8 cellular contexts compared by ENCODE assay signal in the genomic region with DNA sequence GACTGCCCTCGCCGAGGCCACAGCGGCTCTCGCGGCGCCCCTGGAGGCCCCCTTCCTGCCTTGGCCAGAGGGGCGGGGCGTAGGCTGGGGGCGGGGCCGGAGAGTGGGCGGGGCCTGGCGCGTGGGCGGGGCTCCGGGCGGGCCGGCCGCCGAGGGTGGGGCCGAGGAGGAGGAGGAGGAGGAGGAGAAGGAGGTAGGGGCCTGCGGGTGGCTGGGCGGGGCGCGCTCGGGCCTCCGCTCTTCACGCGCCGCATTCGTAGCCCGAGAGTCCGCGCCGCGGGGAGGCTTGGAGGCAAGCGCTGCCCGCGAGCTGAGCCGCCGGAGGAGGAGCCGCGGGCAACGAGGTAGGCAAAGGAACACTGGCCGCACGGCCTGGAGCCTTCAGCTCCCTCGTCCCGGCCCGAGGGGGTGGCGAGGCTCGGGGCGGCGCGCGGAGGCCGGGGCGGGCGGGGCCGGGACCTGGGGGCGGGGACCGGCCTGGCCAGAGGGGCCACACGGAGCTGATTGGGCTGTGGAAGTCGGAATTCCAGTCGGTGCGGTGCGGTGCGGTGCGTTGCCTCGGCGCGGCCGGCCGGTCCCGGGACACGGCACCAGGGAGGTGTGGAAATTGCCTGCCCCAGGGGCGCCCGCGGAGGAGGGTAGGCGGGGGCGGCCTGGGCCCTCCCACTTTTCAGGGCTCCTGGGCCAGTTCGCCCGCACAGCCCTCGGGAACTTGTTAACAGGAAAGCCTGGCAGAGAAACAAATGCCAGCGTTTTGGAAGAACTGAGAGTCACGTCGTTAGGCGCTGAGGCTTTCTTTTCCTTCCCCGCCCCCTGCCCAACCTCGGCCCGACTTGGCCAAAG.
A peak's percentile ranks its signal among the peaks of the same experiment; 100 is the strongest.
DNase-seq lines count a peak whose midpoint lies in the region; ATAC-seq and TF ChIP-seq lines count a peak whose summit lies in the region.

A gene with protein sequence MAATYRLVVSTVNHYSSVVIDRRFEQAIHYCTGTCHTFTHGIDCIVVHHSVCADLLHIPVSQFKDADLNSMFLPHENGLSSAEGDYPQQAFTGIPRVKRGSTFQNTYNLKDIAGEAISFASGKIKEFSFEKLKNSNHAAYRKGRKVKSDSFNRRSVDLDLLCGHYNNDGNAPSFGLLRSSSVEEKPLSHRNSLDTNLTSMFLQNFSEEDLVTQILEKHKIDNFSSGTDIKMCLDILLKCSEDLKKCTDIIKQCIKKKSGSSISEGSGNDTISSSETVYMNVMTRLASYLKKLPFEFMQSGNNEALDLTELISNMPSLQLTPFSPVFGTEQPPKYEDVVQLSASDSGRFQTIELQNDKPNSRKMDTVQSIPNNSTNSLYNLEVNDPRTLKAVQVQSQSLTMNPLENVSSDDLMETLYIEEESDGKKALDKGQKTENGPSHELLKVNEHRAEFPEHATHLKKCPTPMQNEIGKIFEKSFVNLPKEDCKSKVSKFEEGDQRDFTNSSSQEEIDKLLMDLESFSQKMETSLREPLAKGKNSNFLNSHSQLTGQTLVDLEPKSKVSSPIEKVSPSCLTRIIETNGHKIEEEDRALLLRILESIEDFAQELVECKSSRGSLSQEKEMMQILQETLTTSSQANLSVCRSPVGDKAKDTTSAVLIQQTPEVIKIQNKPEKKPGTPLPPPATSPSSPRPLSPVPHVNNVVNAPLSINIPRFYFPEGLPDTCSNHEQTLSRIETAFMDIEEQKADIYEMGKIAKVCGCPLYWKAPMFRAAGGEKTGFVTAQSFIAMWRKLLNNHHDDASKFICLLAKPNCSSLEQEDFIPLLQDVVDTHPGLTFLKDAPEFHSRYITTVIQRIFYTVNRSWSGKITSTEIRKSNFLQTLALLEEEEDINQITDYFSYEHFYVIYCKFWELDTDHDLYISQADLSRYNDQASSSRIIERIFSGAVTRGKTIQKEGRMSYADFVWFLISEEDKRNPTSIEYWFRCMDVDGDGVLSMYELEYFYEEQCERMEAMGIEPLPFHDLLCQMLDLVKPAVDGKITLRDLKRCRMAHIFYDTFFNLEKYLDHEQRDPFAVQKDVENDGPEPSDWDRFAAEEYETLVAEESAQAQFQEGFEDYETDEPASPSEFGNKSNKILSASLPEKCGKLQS (N-terminal part only) (plus strand): TSS at position 223 of the 843 bp plus-strand sequence. CDS start 35,771 bp downstream, outside the sequence.

- peak within 1 kb of the TSS; percentile 62 to 78 (median 75) for H3K4me3 ChIP-seq in subcutaneous abdominal adipose tissue (ENCODE audit: low read depth in 1 of 5, low read length in 5 of 5)

- DNase-seq in DMS 273 treated with DMSO at 0.1 percent for 48 hours (lab: John Stamatoyannopoulos, UW) (peak; percentile 69), Kasumi-1 (lab: John Stamatoyannopoulos, UW) (peak; percentile 25 to 51), globus pallidus (ENCODE audit: low spot score) (peak; percentile 89), nucleus accumbens (lab: John Stamatoyannopoulos, UW) (peak; percentile 33 to 93 (median 86))

- no peaks in the 10 kb centered on the region for H3K36me3 Mint-ChIP-seq in activated naive CD8-positive, alpha-beta T cell

- H3K27me3 Mint-ChIP-seq in activated naive CD8-positive, alpha-beta T cell = peaks cover 13% of the 10 kb centered on the region

- peaks cover 6% of the 10 kb centered on the region for H3K9me3 Mint-ChIP-seq in activated naive CD8-positive, alpha-beta T cell (ENCODE audit: low read depth)

- no peaks in the 10 kb centered on the region for H3K36me3 ChIP-seq in subcutaneous abdominal adipose tissue (ENCODE audit: control insufficient read depth in 5 of 5, insufficient read depth in 5 of 5, low read length in 5 of 5)

- H3K9me3 ChIP-seq in subcutaneous abdominal adipose tissue (ENCODE audit: control insufficient read depth in 5 of 5, low read length in 5 of 5) = peaks cover 0 to 6% (median 0%) of the 10 kb centered on the region in 5 donors

- H3K4me1 Mint-ChIP-seq in activated naive CD8-positive, alpha-beta T cell (ENCODE audit: low read depth) = peaks cover 12% of the 10 kb centered on the region

- H3K9ac ChIP-seq in subcutaneous abdominal adipose tissue (ENCODE audit: low read length in 5 of 5) = peak within 1 kb of the TSS; percentile 56 to 84 (median 72)

- peak within 1 kb of the TSS; percentile 83 for H3K4me3 Mint-ChIP-seq in activated naive CD8-positive, alpha-beta T cell

- H3K27ac Mint-ChIP-seq in activated naive CD8-positive, alpha-beta T cell = no peak within 1 kb of the TSS

- peak within 1 kb of the TSS; percentile 80 for H3K27ac ChIP-seq in subcutaneous abdominal adipose tissue (ENCODE audit: low read depth, low read length)

- H3K27me3 ChIP-seq in subcutaneous abdominal adipose tissue (ENCODE audit: control insufficient read depth in 5 of 5, insufficient read depth in 4 of 5, low read length in 5 of 5) = no peaks in the 10 kb centered on the region

- peak; percentile 90 for ATAC-seq in GM21825 (IDR thresholded peaks at IDR 0.05; ENCODE audit: unreplicated experiment)
- ATAC-seq in SK-N-SH treated with all-trans-retinoic acid at 6 μM for 48 hours = peak; percentile 91

- H3K4me1 ChIP-seq in subcutaneous abdominal adipose tissue (ENCODE audit: control insufficient read depth in 5 of 5, insufficient read depth in 5 of 5, low read length in 5 of 5) = peaks cover 0 to 27% (median 17%) of the 10 kb centered on the region in 5 donors

TF ChIP-seq in SK-N-SH treated with all-trans-retinoic acid at 6 μM for 48 hours, 23 proteins besides CTCF, POLR2A, EP300 and RAD21:
- no peak for TF ChIP-seq ZNF70 (CRISPR knock-in tag; IDR thresholded peaks at IDR 0.05)
- TF ChIP-seq PPARA (CRISPR knock-in tag; IDR thresholded peaks at IDR 0.05; ENCODE audit: borderline replicate concordance) = no peak
- TF ChIP-seq ZFP3 (CRISPR knock-in tag; IDR thresholded peaks at IDR 0.05) = no peak
- TF ChIP-seq, protein P1, sequence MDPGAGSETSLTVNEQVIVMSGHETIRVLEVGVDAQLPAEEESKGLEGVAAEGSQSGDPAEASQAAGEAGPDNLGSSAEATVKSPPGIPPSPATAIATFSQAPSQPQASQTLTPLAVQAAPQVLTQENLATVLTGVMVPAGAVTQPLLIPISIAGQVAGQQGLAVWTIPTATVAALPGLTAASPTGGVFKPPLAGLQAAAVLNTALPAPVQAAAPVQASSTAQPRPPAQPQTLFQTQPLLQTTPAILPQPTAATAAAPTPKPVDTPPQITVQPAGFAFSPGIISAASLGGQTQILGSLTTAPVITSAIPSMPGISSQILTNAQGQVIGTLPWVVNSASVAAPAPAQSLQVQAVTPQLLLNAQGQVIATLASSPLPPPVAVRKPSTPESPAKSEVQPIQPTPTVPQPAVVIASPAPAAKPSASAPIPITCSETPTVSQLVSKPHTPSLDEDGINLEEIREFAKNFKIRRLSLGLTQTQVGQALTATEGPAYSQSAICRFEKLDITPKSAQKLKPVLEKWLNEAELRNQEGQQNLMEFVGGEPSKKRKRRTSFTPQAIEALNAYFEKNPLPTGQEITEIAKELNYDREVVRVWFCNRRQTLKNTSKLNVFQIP (CRISPR knock-in tag; IDR thresholded peaks at IDR 0.05; ENCODE audit: borderline replicate concordance, low read depth) = no peak
- TF ChIP-seq, protein P2, sequence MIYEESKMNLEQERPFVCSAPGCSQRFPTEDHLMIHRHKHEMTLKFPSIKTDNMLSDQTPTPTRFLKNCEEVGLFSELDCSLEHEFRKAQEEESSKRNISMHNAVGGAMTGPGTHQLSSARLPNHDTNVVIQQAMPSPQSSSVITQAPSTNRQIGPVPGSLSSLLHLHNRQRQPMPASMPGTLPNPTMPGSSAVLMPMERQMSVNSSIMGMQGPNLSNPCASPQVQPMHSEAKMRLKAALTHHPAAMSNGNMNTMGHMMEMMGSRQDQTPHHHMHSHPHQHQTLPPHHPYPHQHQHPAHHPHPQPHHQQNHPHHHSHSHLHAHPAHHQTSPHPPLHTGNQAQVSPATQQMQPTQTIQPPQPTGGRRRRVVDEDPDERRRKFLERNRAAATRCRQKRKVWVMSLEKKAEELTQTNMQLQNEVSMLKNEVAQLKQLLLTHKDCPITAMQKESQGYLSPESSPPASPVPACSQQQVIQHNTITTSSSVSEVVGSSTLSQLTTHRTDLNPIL (CRISPR knock-in tag; IDR thresholded peaks at IDR 0.05; ENCODE audit: low read depth) = no peak
- no peak for TF ChIP-seq ZFP30 (CRISPR knock-in tag; IDR thresholded peaks at IDR 0.05)
- TF ChIP-seq GLIS3 (CRISPR knock-in tag; IDR thresholded peaks at IDR 0.05) = no peak
- TF ChIP-seq TOX (CRISPR knock-in tag; IDR thresholded peaks at IDR 0.05; ENCODE audit: borderline replicate concordance) = no peak
- no peak for TF ChIP-seq SNAI2 (CRISPR knock-in tag; IDR thresholded peaks at IDR 0.05)
- no peak for TF ChIP-seq ISL1 (CRISPR knock-in tag; IDR thresholded peaks at IDR 0.05)
- TF ChIP-seq, protein P3, sequence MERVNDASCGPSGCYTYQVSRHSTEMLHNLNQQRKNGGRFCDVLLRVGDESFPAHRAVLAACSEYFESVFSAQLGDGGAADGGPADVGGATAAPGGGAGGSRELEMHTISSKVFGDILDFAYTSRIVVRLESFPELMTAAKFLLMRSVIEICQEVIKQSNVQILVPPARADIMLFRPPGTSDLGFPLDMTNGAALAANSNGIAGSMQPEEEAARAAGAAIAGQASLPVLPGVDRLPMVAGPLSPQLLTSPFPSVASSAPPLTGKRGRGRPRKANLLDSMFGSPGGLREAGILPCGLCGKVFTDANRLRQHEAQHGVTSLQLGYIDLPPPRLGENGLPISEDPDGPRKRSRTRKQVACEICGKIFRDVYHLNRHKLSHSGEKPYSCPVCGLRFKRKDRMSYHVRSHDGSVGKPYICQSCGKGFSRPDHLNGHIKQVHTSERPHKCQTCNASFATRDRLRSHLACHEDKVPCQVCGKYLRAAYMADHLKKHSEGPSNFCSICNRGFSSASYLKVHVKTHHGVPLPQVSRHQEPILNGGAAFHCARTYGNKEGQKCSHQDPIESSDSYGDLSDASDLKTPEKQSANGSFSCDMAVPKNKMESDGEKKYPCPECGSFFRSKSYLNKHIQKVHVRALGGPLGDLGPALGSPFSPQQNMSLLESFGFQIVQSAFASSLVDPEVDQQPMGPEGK (CRISPR knock-in tag; IDR thresholded peaks at IDR 0.05; ENCODE audit: borderline replicate concordance) = no peak

Comparison
In these comparisons a context has a peak if more than half of its experiments do, and no peak if none do; other contexts are left out.
1. Peak in every context shown above with its lines: DNase-seq, ATAC-seq, H3K4me3 ChIP-seq and H3K27ac ChIP-seq.
2. DNase-seq: peak in every context shown above with its lines; median percentile 89 in globus pallidus; 86 in nucleus accumbens; 69 in DMS 273 treated with DMSO at 0.1 percent for 48 hours; 38 in Kasumi-1.